Comparison of ENCODE assay signal across 24 cellular contexts in the genomic region with DNA sequence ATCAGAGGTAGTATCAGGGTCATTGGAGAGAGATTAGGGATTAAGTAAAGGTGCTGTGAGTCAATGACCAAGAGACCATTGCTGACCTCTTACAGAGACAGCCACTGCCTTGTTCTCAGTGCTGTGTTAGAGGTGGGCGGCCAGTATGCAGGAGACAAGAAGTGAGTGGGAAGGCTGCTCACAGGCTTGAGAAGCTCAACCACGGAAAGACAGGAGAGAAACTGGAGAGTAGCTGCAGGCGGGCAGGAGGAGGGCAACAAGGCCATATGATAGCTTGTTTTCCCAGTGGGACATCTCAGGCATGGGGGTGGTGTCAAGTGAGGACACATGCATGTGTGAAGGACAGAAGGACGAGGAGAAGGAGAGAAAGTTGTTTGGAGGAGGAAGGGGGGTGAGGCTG.
"Had no signal": no experiment of that assay in that cellular context is flagged by ENCODE, and none has a peak within 500 bp of the region (broad histone marks: within the 10 kb centered on the region; RNA-seq: fewer than 3 reads in every experiment).

No MANE protein-coding gene starts in this region.

- H3K27me3 ChIP-seq: esophagus squamous epithelium, foreskin keratinocyte, left lung, pancreas, right lobe of liver, testis, tibial nerve, upper lobe of right lung, vagina had no signal

- H3K4me1 Mint-ChIP-seq: immature natural killer cell; memory B cell; mesothelial cell of epicardium; neural crest cell; stimulated activated naive B cell treated with anti-CD40 and anti-IgM and Interleukin-4, amounts not matched to agents 10 μg/mL and 1 μg/mL and 100 μg/mL, for 72 hours; stimulated activated naive CD8-positive, alpha-beta T cell treated with anti-CD3 and anti-CD28 coated beads, Interleukin-15, amount 100 ng/mL, for 72 hours had no signal

- H3K36me3 Mint-ChIP-seq: mesothelial cell of epicardium; natural killer cell; stimulated activated naive B cell treated with anti-CD40 and anti-IgM and Interleukin-4, amounts not matched to agents 10 μg/mL and 1 μg/mL and 100 μg/mL, for 72 hours had no signal

- FAIRE-seq: keratinocyte, pancreas had no signal

- DNase-seq: effector memory CD8-positive, alpha-beta T cell; esophagus squamous epithelium; foreskin keratinocyte; immature natural killer cell; left lung; lower lobe of right lung; natural killer cell; pancreas; right lobe of liver; stimulated activated CD4-positive, alpha-beta T cell treated with anti-CD3 and anti-CD28 coated beads, Interleukin-15, amount 100 ng/mL, for 24 hours; stimulated activated CD4-positive, alpha-beta T cell treated with anti-CD3 and anti-CD28 coated beads, Interleukin-1b, Interleukin-23, amount 100 ng/mL, for 48 hours; stimulated activated CD4-positive, alpha-beta T cell treated with anti-CD3 and anti-CD28 coated beads, Interleukin-4, amount 100 ng/mL, for 24 hours; stimulated activated naive B cell treated with anti-CD40 and anti-IgM and Interleukin-4, amounts not matched to agents 10 μg/mL and 1 μg/mL and 100 μg/mL, for 72 hours; stimulated activated naive CD8-positive, alpha-beta T cell treated with anti-CD3 and anti-CD28 coated beads, Interleukin-15, amount 100 ng/mL, for 72 hours; testis; upper lobe of right lung had no signal

- H3K9me3 ChIP-seq: esophagus squamous epithelium, left lung, lower lobe of right lung, pancreas, prostate gland, right lobe of liver, testis, tibial nerve, upper lobe of right lung, vagina had no signal

- H3K4me1 ChIP-seq: esophagus squamous epithelium, foreskin keratinocyte, left lung, lower lobe of right lung, pancreas, prostate gland, right lobe of liver, testis, tibial nerve, upper lobe of right lung, vagina had no signal

- ATAC-seq: effector memory CD8-positive, alpha-beta T cell; foreskin keratinocyte; left lung; lower lobe of right lung; natural killer cell; pancreas; right lobe of liver; stimulated activated naive B cell treated with anti-CD40 and anti-IgM and Interleukin-4, amounts not matched to agents 10 μg/mL and 1 μg/mL and 100 μg/mL, for 72 hours; stimulated activated naive CD8-positive, alpha-beta T cell treated with anti-CD3 and anti-CD28 coated beads, Interleukin-15, amount 100 ng/mL, for 72 hours; upper lobe of right lung had no signal

- H3K27ac ChIP-seq: esophagus squamous epithelium, foreskin keratinocyte, left lung, lower lobe of right lung, pancreas, prostate gland, right lobe of liver, testis, tibial nerve, upper lobe of right lung, vagina had no signal

- H3K36me3 ChIP-seq: esophagus squamous epithelium, left lung, lower lobe of right lung, pancreas, prostate gland, right lobe of liver, tibial nerve, upper lobe of right lung, vagina had no signal

- H3K27me3 Mint-ChIP-seq: dendritic cell treated with granulocyte-macrophage colony-stimulating factor and Interleukin-4, amounts not matched to agents 40 ng/mL and 50 ng/mL, for 4 days; effector memory CD8-positive, alpha-beta T cell; memory B cell; stimulated activated naive B cell treated with anti-CD40 and anti-IgM and Interleukin-4, amounts not matched to agents 10 μg/mL and 1 μg/mL and 100 μg/mL, for 72 hours; stimulated activated naive CD8-positive, alpha-beta T cell treated with anti-CD3 and anti-CD28 coated beads, Interleukin-15, amount 100 ng/mL, for 72 hours had no signal

- H3K4me3 Mint-ChIP-seq: dendritic cell treated with granulocyte-macrophage colony-stimulating factor and Interleukin-4, amounts not matched to agents 40 ng/mL and 50 ng/mL, for 4 days; effector memory CD8-positive, alpha-beta T cell; immature natural killer cell; memory B cell; mesothelial cell of epicardium; natural killer cell; neural crest cell; stimulated activated naive B cell treated with anti-CD40 and anti-IgM and Interleukin-4, amounts not matched to agents 10 μg/mL and 1 μg/mL and 100 μg/mL, for 72 hours; stimulated activated naive CD8-positive, alpha-beta T cell treated with anti-CD3 and anti-CD28 coated beads, Interleukin-15, amount 100 ng/mL, for 72 hours had no signal

- H3K27ac Mint-ChIP-seq: dendritic cell treated with granulocyte-macrophage colony-stimulating factor and Interleukin-4, amounts not matched to agents 40 ng/mL and 50 ng/mL, for 4 days; effector memory CD8-positive, alpha-beta T cell; immature natural killer cell; memory B cell; mesothelial cell of epicardium; natural killer cell; stimulated activated naive B cell treated with anti-CD40 and anti-IgM and Interleukin-4, amounts not matched to agents 10 μg/mL and 1 μg/mL and 100 μg/mL, for 72 hours; stimulated activated naive CD8-positive, alpha-beta T cell treated with anti-CD3 and anti-CD28 coated beads, Interleukin-15, amount 100 ng/mL, for 72 hours had no signal

- H3K9me3 Mint-ChIP-seq: immature natural killer cell; memory B cell; neural crest cell; stimulated activated naive CD8-positive, alpha-beta T cell treated with anti-CD3 and anti-CD28 coated beads, Interleukin-15, amount 100 ng/mL, for 72 hours had no signal

- H3K4me3 ChIP-seq: esophagus squamous epithelium, left lung, lower lobe of right lung, pancreas, prostate gland, right lobe of liver, testis, tibial nerve, upper lobe of right lung, vagina had no signal
